9 cellular contexts compared by ENCODE assay signal in genomic region chr3:76024640-76025039, GRCh38.
DNase-seq lines count a peak whose midpoint lies in the region; ATAC-seq and TF ChIP-seq lines count a peak whose summit lies in the region.
"Had no signal": no experiment of that assay in that cellular context is flagged by ENCODE, and none has a peak within 500 bp of the region (broad histone marks: within the 10 kb centered on the region; RNA-seq: fewer than 3 reads in every experiment).

No MANE protein-coding gene starts in this region.

- H3K4me3 ChIP-seq in heart right ventricle = no peak overlapping the region
- H3K4me3 ChIP-seq in right atrium auricular region = no peak overlapping the region
- H3K4me3 ChIP-seq in PC-3 (ENCODE audit: low read length) = no peak overlapping the region
- H3K4me3 ChIP-seq in upper lobe of right lung = no peak overlapping the region
- H3K4me3 ChIP-seq in esophagus squamous epithelium = no peak overlapping the region
- H3K4me3 ChIP-seq: upper lobe of left lung had no signal

- no peaks in the 10 kb centered on the region for H3K4me1 ChIP-seq in heart right ventricle
- H3K4me1 ChIP-seq in right atrium auricular region = no peaks in the 10 kb centered on the region
- peaks cover 15% of the 10 kb centered on the region for H3K4me1 ChIP-seq in PC-3 (ENCODE audit: insufficient read depth, low read length)
- no peaks in the 10 kb centered on the region for H3K4me1 ChIP-seq in upper lobe of right lung
- H3K4me1 ChIP-seq in esophagus squamous epithelium = no peaks in the 10 kb centered on the region
- H3K4me1 ChIP-seq: upper lobe of left lung had no signal

- H4K20me1 ChIP-seq in PC-3 (ENCODE audit: low read length) = no peaks in the 10 kb centered on the region

- TF ChIP-seq CTCF in heart right ventricle (IDR thresholded peaks at IDR 0.05) (peak in 7 of 9 donors; percentile 21 to 50 (median 32)), right atrium auricular region (IDR thresholded peaks at IDR 0.05) (peak in 1 of 2 donors; percentile 52), PC-3 (conservative IDR thresholded peaks at IDR 0.05; ENCODE audit: low read depth, low read length) (peak; percentile 66), upper lobe of right lung (IDR thresholded peaks at IDR 0.05) (peak; percentile 41), esophagus squamous epithelium (IDR thresholded peaks at IDR 0.05) (peak in 3 of 6 experiments; percentile 18 to 56 (median 25))

- no peak for TF ChIP-seq POLR2A in esophagus squamous epithelium (IDR thresholded peaks at IDR 0.05)

- no peak overlapping the region for H3K9ac ChIP-seq in PC-3 (ENCODE audit: low read length)

- H3K9me3 ChIP-seq in heart right ventricle (peaks cover 0 to 8% (median 0%) of the 10 kb centered on the region in 11 donors), right atrium auricular region (no peaks in the 10 kb centered on the region), PC-3 (ENCODE audit: low read length) (no peaks in the 10 kb centered on the region), upper lobe of right lung (no peaks in the 10 kb centered on the region), esophagus squamous epithelium (no peaks in the 10 kb centered on the region)
- H3K9me3 ChIP-seq: upper lobe of left lung had no signal

- POLR2A ChIA-PET in PC-3 (lab: Charles Lee; ENCODE audit: unreplicated experiment) = no interaction called here

- H3K27ac ChIP-seq in heart right ventricle (no peak overlapping the region), right atrium auricular region (no peak overlapping the region), PC-3 (ENCODE audit: low read length) (no peak overlapping the region), upper lobe of right lung (no peak overlapping the region), esophagus squamous epithelium (no peak overlapping the region)
- H3K27ac ChIP-seq: upper lobe of left lung had no signal

- H3K27me3 ChIP-seq in heart right ventricle (no peaks in the 10 kb centered on the region), right atrium auricular region (no peaks in the 10 kb centered on the region), PC-3 (ENCODE audit: low read length) (no peaks in the 10 kb centered on the region), upper lobe of right lung (no peaks in the 10 kb centered on the region), esophagus squamous epithelium (no peaks in the 10 kb centered on the region)
- H3K27me3 ChIP-seq: upper lobe of left lung had no signal

- DNase-seq in heart right ventricle (no peak), right atrium auricular region (ENCODE audit: low spot score) (no peak), PC-3 (peak; percentile 63), fibroblast of peridontal ligament (ENCODE audit: extremely low read depth) (peak; percentile 14), upper lobe of right lung (no peak), esophagus squamous epithelium (lab: John Stamatoyannopoulos, UW) (no peak), NCI-H2227 treated with DMSO at 0.1 percent for 48 hours (lab: John Stamatoyannopoulos, UW) (no peak), KBM-7 (no peak)
- DNase-seq: upper lobe of left lung had no signal

- no peaks in the 10 kb centered on the region for H3F3A ChIP-seq in PC-3 (ENCODE audit: low read length, unreplicated experiment)

- no peaks in the 10 kb centered on the region for H3K9me2 ChIP-seq in PC-3 (replicated peaks; ENCODE audit: low read length)

- BruUV-seq in PC-3 (replicated peaks; lab: Mats Ljungman, UMichigan) = no TSS peak

- H3K4me2 ChIP-seq in PC-3 (ENCODE audit: low read length) = no peak overlapping the region

- H2AFZ ChIP-seq in PC-3 (ENCODE audit: low read length) = no peak overlapping the region

- ATAC-seq in heart right ventricle (no peak), PC-3 (peak; percentile 63), upper lobe of right lung (no peak)

- H3K36me3 ChIP-seq in heart right ventricle (no peaks in the 10 kb centered on the region), right atrium auricular region (no peaks in the 10 kb centered on the region), PC-3 (ENCODE audit: low read depth, low read length) (no peaks in the 10 kb centered on the region), upper lobe of right lung (no peaks in the 10 kb centered on the region), esophagus squamous epithelium (no peaks in the 10 kb centered on the region)
- H3K36me3 ChIP-seq: upper lobe of left lung had no signal

- H3K79me2 ChIP-seq in PC-3 (ENCODE audit: low read length) = no peaks in the 10 kb centered on the region

- CTCF ChIA-PET in PC-3 (lab: Charles Lee) = interaction anchor here (0.6 kb wide), 1 partner anchor 10 kb away, joined by 3 read pairs; no protein-coding TSS in a partner anchor

- in situ Hi-C loops in KBM-7 (cut with MboI; ENCODE audit: low pct_unique_long_range_greater_than_20kb, low sequenced_read_pairs) = no loop called here

- intact Hi-C loops in heart right ventricle (cut with DNase I) (loop anchor here in 2 of 10 donors (10.0 kb wide), 1 partner anchor 560 kb away; no protein-coding TSS in a partner anchor), PC-3 (cut with micrococcal nuclease) (loop anchor here (1.0 to 5.0 kb wide), 5 partner anchors 21 to 548 kb away; no protein-coding TSS in a partner anchor), upper lobe of right lung (cut with DNase I) (no loop called here), esophagus squamous epithelium (cut with DNase I) (no loop called here)

- 36 to 39% methylated on average over 2 of the region's 2 CpGs for WGBS in heart right ventricle, 2 donors
- WGBS in esophagus squamous epithelium, 2 donors = 26 to 27% methylated on average over 2 of the region's 2 CpGs

Comparison
In these comparisons a context has a peak if more than half of its experiments do, and no peak if none do; other contexts are left out.
1. DNase-seq: peak in PC-3 (single experiment) and fibroblast of peridontal ligament (single experiment); none in heart right ventricle (0 of 2), right atrium auricular region (single experiment), upper lobe of right lung (single experiment), esophagus squamous epithelium (single experiment), NCI-H2227 treated with DMSO at 0.1 percent for 48 hours (single experiment) and KBM-7 (single experiment).